Comparison of ENCODE assay signal across 23 cellular contexts in genomic region chr3:83946045-83946444, GRCh38.
"Had no signal": no experiment of that assay in that cellular context is flagged by ENCODE, and none has a peak within 500 bp of the region (broad histone marks: within the 10 kb centered on the region; RNA-seq: fewer than 3 reads in every experiment).

No MANE protein-coding gene starts in this region.

- H3K9me3 ChIP-seq: prostate gland, thyroid gland, upper lobe of right lung had no signal

- H3K4me3 ChIP-seq: left ventricle myocardium inferior, prostate gland, thyroid gland, upper lobe of right lung had no signal

- H3K36me3 ChIP-seq: left ventricle myocardium inferior, prostate gland, thyroid gland, upper lobe of right lung had no signal

- H3K27ac Mint-ChIP-seq: activated B cell treated with CpG ODN at 0.5 μM for 24 hours; activated CD4-positive, alpha-beta T cell treated with anti-CD3 and anti-CD28 coated beads for 36 hours; activated naive CD8-positive, alpha-beta T cell treated with anti-CD3 and anti-CD28 coated beads, Interleukin-2, amount 10 ng/mL, durations not matched to agents 7 days and 5 days; activated T-helper 2 cell treated with anti-CD3 and anti-CD28 coated beads, Interferon-gamma antibody, Interleukin-2, Interleukin-4, amounts not matched to agents 10 μg/mL and 5 μg/mL and 100 μg/mL, durations not matched to agents 14 hours and 24 hours and 36 hours; immature natural killer cell; natural killer cell; T-helper 1 cell treated with Interleukin-12 subunit alpha and Interleukin-12 subunit beta and Interleukin-4 antibody, amounts not matched to agents 30 μg/mL and 1 μg/mL, for 36 hours had no signal

- H3K4me1 Mint-ChIP-seq: activated B cell treated with CpG ODN at 0.5 μM for 24 hours; activated CD4-positive, alpha-beta T cell treated with anti-CD3 and anti-CD28 coated beads for 36 hours; activated naive CD8-positive, alpha-beta T cell treated with anti-CD3 and anti-CD28 coated beads, Interleukin-2, amount 10 ng/mL, durations not matched to agents 7 days and 5 days; immature natural killer cell; natural killer cell had no signal

- H3K27me3 Mint-ChIP-seq: activated B cell treated with CpG ODN at 0.5 μM for 24 hours; activated CD4-positive, alpha-beta T cell treated with anti-CD3 and anti-CD28 coated beads for 36 hours; activated naive CD8-positive, alpha-beta T cell treated with anti-CD3 and anti-CD28 coated beads, Interleukin-2, amount 10 ng/mL, durations not matched to agents 7 days and 5 days had no signal

- DNase-seq: activated B cell treated with CpG ODN at 0.5 μM for 24 hours; activated CD4-positive, alpha-beta T cell treated with anti-CD3 and anti-CD28 coated beads for 36 hours; activated CD4-positive, alpha-beta T cell treated with anti-CD3 and anti-CD28 coated beads, Interleukin-2, amount 50 U/mL, for 4 hours; activated CD8-positive, alpha-beta memory T cell treated with anti-CD3 and anti-CD28 coated beads, Interleukin-2, amount 50 U/mL, for 48 hours; activated naive CD4-positive, alpha-beta T cell treated with Interleukin-2 at 50 U/mL for 16 hours; activated naive CD8-positive, alpha-beta T cell treated with anti-CD3 and anti-CD28 coated beads, Interleukin-2, amount 10 ng/mL, durations not matched to agents 7 days and 5 days; activated T-cell treated with anti-CD3 and anti-CD28 coated beads, Interleukin-2, amount 50 U/mL, for 4 hours; amniotic stem cell; erythroblast; immature natural killer cell; kidney glomerular epithelial cell; left ventricle myocardium inferior; midbrain; natural killer cell; stimulated activated CD4-positive, alpha-beta T cell treated with anti-CD3 and anti-CD28 coated beads, Interleukin-4, amount 100 ng/mL, for 4 hours; stimulated activated naive CD8-positive, alpha-beta T cell treated with anti-CD3 and anti-CD28 coated beads, Interleukin-15, Interleukin-2, amounts not matched to agents 100 U/mL and 50 U/mL, for 24 hours; T1000; thyroid gland; upper lobe of right lung had no signal

- ATAC-seq: activated CD4-positive, alpha-beta T cell treated with anti-CD3 and anti-CD28 coated beads for 36 hours; activated T-cell treated with anti-CD3 and anti-CD28 coated beads, Interleukin-2, amount 50 U/mL, for 4 hours; natural killer cell; stimulated activated naive CD8-positive, alpha-beta T cell treated with anti-CD3 and anti-CD28 coated beads, Interleukin-15, Interleukin-2, amounts not matched to agents 100 U/mL and 50 U/mL, for 24 hours; upper lobe of right lung had no signal

- H3K27ac ChIP-seq: foreskin keratinocyte, left ventricle myocardium inferior, prostate gland, thyroid gland, upper lobe of right lung had no signal

- H3K36me3 Mint-ChIP-seq: activated naive CD8-positive, alpha-beta T cell treated with anti-CD3 and anti-CD28 coated beads, Interleukin-2, amount 10 ng/mL, durations not matched to agents 7 days and 5 days; immature natural killer cell had no signal

- H3K4me3 Mint-ChIP-seq: activated B cell treated with CpG ODN at 0.5 μM for 24 hours; activated CD4-positive, alpha-beta T cell treated with anti-CD3 and anti-CD28 coated beads for 36 hours; activated naive CD8-positive, alpha-beta T cell treated with anti-CD3 and anti-CD28 coated beads, Interleukin-2, amount 10 ng/mL, durations not matched to agents 7 days and 5 days; activated T-cell treated with anti-CD3 and anti-CD28 coated beads, Interleukin-2, amount 50 U/mL, for 4 hours; immature natural killer cell; natural killer cell; T-helper 1 cell treated with Interleukin-12 subunit alpha and Interleukin-12 subunit beta and Interleukin-4 antibody, amounts not matched to agents 30 μg/mL and 1 μg/mL, for 36 hours had no signal

- H3K4me1 ChIP-seq: prostate gland, thyroid gland, upper lobe of right lung had no signal

- H3K27me3 ChIP-seq: foreskin keratinocyte, thyroid gland, upper lobe of right lung had no signal
